18 cellular contexts compared by ENCODE assay signal in the genomic region with DNA sequence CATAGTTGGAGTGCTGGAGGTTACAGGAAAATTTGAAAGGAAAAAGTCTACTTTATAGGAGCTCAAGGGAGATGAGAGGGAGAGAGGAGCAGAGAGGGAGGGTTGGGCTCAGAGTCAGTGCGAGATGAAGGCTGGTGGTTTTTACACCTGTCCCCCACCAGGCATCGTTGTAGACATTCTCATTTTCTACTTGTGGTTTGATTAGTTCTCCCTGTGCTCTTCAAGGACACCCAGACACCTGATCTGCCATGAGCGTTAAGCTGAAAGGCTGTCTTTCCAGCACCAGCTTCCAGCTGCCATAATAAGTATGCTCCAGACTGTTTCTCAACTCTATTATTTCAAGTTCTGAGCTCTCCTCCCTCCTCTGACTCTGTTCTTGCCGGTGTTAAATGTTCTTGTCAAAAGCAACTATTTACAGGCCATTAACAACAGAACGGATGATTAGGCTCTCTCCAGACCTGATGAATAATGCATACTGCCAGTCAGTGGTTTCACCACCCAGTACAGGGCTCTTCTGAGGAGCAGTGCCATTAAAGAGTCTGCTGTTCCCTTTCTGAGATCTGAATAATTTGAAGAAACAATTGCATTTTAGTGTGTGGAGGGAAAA.
"Had no signal": no experiment of that assay in that cellular context is flagged by ENCODE, and none has a peak within 500 bp of the region (broad histone marks: within the 10 kb centered on the region; RNA-seq: fewer than 3 reads in every experiment).

No MANE protein-coding gene starts in this region.

- H3K4me1 Mint-ChIP-seq: activated CD4-positive, alpha-beta memory T cell treated with anti-CD3 and anti-CD28 coated beads, Interleukin-2, amount 10 ng/mL, durations not matched to agents 7 days and 5 days; activated CD4-positive, alpha-beta T cell treated with anti-CD3 and anti-CD28 coated beads for 36 hours; activated naive CD8-positive, alpha-beta T cell treated with anti-CD3 and anti-CD28 coated beads for 36 hours; stimulated activated naive B cell treated with anti-CD40 and anti-IgM and Interleukin-4, amounts not matched to agents 10 μg/mL and 1 μg/mL and 100 μg/mL, for 72 hours; T-cell had no signal

- H3K36me3 ChIP-seq: gastroesophageal sphincter, neutrophil, prostate gland, upper lobe of left lung had no signal

- H3K9me3 Mint-ChIP-seq: activated CD4-positive, alpha-beta memory T cell treated with anti-CD3 and anti-CD28 coated beads, Interleukin-2, amount 10 ng/mL, durations not matched to agents 7 days and 5 days; activated naive CD8-positive, alpha-beta T cell treated with anti-CD3 and anti-CD28 coated beads for 36 hours; stimulated activated naive B cell treated with anti-CD40 and anti-IgM and Interleukin-4, amounts not matched to agents 10 μg/mL and 1 μg/mL and 100 μg/mL, for 72 hours; T-cell had no signal

- H3K4me1 ChIP-seq: gastroesophageal sphincter, prostate gland, upper lobe of left lung had no signal

- H3K27ac Mint-ChIP-seq: activated CD4-positive, alpha-beta memory T cell treated with anti-CD3 and anti-CD28 coated beads, Interleukin-2, amount 10 ng/mL, durations not matched to agents 7 days and 5 days; activated CD4-positive, alpha-beta T cell treated with anti-CD3 and anti-CD28 coated beads for 36 hours; activated naive CD8-positive, alpha-beta T cell treated with anti-CD3 and anti-CD28 coated beads for 36 hours; stimulated activated naive B cell treated with anti-CD40 and anti-IgM and Interleukin-4, amounts not matched to agents 10 μg/mL and 1 μg/mL and 100 μg/mL, for 72 hours; T-cell had no signal

- H3K4me2 ChIP-seq: hepatocyte had no signal

- H3K27ac ChIP-seq: epithelial cell of prostate, gastroesophageal sphincter, hepatocyte, neutrophil, prostate gland, upper lobe of left lung, VCaP had no signal

- H2AFZ ChIP-seq: hepatocyte had no signal

- H3K27me3 ChIP-seq: gastroesophageal sphincter, hepatocyte, neutrophil, upper lobe of left lung had no signal

- H3K79me2 ChIP-seq: hepatocyte had no signal

- ATAC-seq: activated CD4-positive, alpha-beta T cell treated with anti-CD3 and anti-CD28 coated beads for 36 hours; gastroesophageal sphincter; sciatic nerve; stimulated activated naive B cell treated with anti-CD40 and anti-IgM and Interleukin-4, amounts not matched to agents 10 μg/mL and 1 μg/mL and 100 μg/mL, for 72 hours; T-cell had no signal

- H3K4me3 Mint-ChIP-seq: activated CD4-positive, alpha-beta memory T cell treated with anti-CD3 and anti-CD28 coated beads, Interleukin-2, amount 10 ng/mL, durations not matched to agents 7 days and 5 days; activated CD4-positive, alpha-beta T cell treated with anti-CD3 and anti-CD28 coated beads for 36 hours; activated naive CD8-positive, alpha-beta T cell treated with anti-CD3 and anti-CD28 coated beads for 36 hours; stimulated activated naive B cell treated with anti-CD40 and anti-IgM and Interleukin-4, amounts not matched to agents 10 μg/mL and 1 μg/mL and 100 μg/mL, for 72 hours; T-cell had no signal

- H3K36me3 Mint-ChIP-seq: activated naive CD8-positive, alpha-beta T cell treated with anti-CD3 and anti-CD28 coated beads for 36 hours; stimulated activated naive B cell treated with anti-CD40 and anti-IgM and Interleukin-4, amounts not matched to agents 10 μg/mL and 1 μg/mL and 100 μg/mL, for 72 hours; T-cell had no signal

- DNase-seq: activated CD4-positive, alpha-beta memory T cell treated with anti-CD3 and anti-CD28 coated beads, Interleukin-2, amount 10 ng/mL, durations not matched to agents 7 days and 5 days; activated CD4-positive, alpha-beta T cell treated with anti-CD3 and anti-CD28 coated beads for 36 hours; activated gamma-delta T cell treated with Interleukin-2 at 50 U/mL for 16 hours; activated naive CD8-positive, alpha-beta T cell treated with anti-CD3 and anti-CD28 coated beads for 36 hours; activated T-cell treated with anti-CD3 and anti-CD28 coated beads, Interleukin-2, amount 50 U/mL, for 48 hours; kidney; stimulated activated CD4-positive, alpha-beta T cell treated with anti-CD3 and anti-CD28 coated beads, Interleukin-2, amount 100 ng/mL, for 24 hours; stimulated activated naive B cell treated with anti-CD40 and anti-IgM and Interleukin-4, amounts not matched to agents 10 μg/mL and 1 μg/mL and 100 μg/mL, for 72 hours; T-cell; T1000; upper lobe of left lung had no signal

- H3K27me3 Mint-ChIP-seq: activated CD4-positive, alpha-beta memory T cell treated with anti-CD3 and anti-CD28 coated beads, Interleukin-2, amount 10 ng/mL, durations not matched to agents 7 days and 5 days; stimulated activated naive B cell treated with anti-CD40 and anti-IgM and Interleukin-4, amounts not matched to agents 10 μg/mL and 1 μg/mL and 100 μg/mL, for 72 hours had no signal

- H3K9me3 ChIP-seq: gastroesophageal sphincter, neutrophil, prostate gland, upper lobe of left lung had no signal

- H3K4me3 ChIP-seq: gastroesophageal sphincter, hepatocyte, prostate gland, upper lobe of left lung had no signal
